In genomic region chr7:130227883-130228575, GRCh38 we compare ENCODE assay signal across 1 cellular context.
TF ChIP-seq lines count a peak whose summit lies in the region.

No MANE protein-coding gene starts in this region.

TF ChIP-seq in HepG2, 621 proteins besides CTCF, POLR2A, EP300 and RAD21:
- TF ChIP-seq CHD4 (IDR thresholded peaks at IDR 0.05; ENCODE audit: borderline replicate concordance, low read length) (no peak), HOXA5 (CRISPR knock-in tag; IDR thresholded peaks at IDR 0.05) (no peak), ZNF138 (CRISPR knock-in tag; IDR thresholded peaks at IDR 0.05; ENCODE audit: low read depth) (no peak), SNAPC2 (CRISPR knock-in tag; IDR thresholded peaks at IDR 0.05) (no peak), CREM (IDR thresholded peaks at IDR 0.05) (no peak), CREM (CRISPR knock-in tag; IDR thresholded peaks at IDR 0.05) (no peak), POLR2AphosphoS5 (IDR thresholded peaks at IDR 0.05; ENCODE audit: low read depth, low read length) (no peak), ZFP62 (CRISPR knock-in tag; IDR thresholded peaks at IDR 0.05) (no peak), HDAC6 (IDR thresholded peaks at IDR 0.05; ENCODE audit: low read depth, low read length) (no peak), ZSCAN22 (CRISPR knock-in tag; IDR thresholded peaks at IDR 0.05) (no peak), ZNF362 (CRISPR knock-in tag; IDR thresholded peaks at IDR 0.05; ENCODE audit: borderline replicate concordance) (peak; percentile 70; the same call in 1 of the 2 replicates), PREB (CRISPR knock-in tag; IDR thresholded peaks at IDR 0.05) (no peak), PAXIP1 (CRISPR knock-in tag; conservative IDR thresholded peaks at IDR 0.05) (0 out of 2 replicates have a peak, but pooled peaks have one; percentile 19), SIX4 (CRISPR knock-in tag; IDR thresholded peaks at IDR 0.05) (no peak), STAT5B (CRISPR knock-in tag; IDR thresholded peaks at IDR 0.05) (no peak), PHF8 (CRISPR knock-in tag; IDR thresholded peaks at IDR 0.05) (no peak), KLF6 (CRISPR knock-in tag; IDR thresholded peaks at IDR 0.05) (no peak), SOX5 (CRISPR knock-in tag; IDR thresholded peaks at IDR 0.05; ENCODE audit: borderline replicate concordance) (peak; percentile 68; the same call in 1 of the 2 replicates), SIN3A (IDR thresholded peaks at IDR 0.05; ENCODE audit: borderline replicate concordance, low read depth, low read length) (no peak), SOX13 (IDR thresholded peaks at IDR 0.05) (no peak), SOX13 (CRISPR knock-in tag; conservative IDR thresholded peaks at IDR 0.05 in 1 of 2, IDR thresholded peaks at IDR 0.05 in 1 of 2) (peak in 1 of 2 experiments; percentile 66; a peak in 2 of 4 replicates), ZNF263 (CRISPR knock-in tag; IDR thresholded peaks at IDR 0.05) (no peak), FOXP1 (IDR thresholded peaks at IDR 0.05) (no peak), FOXP1 (CRISPR knock-in tag; IDR thresholded peaks at IDR 0.05) (no peak; the same call in 1 of the 2 replicates), FOXA3 (CRISPR knock-in tag; IDR thresholded peaks at IDR 0.05) (peak; percentile 43; the same call in 1 of the 2 replicates), ZFY (CRISPR knock-in tag; IDR thresholded peaks at IDR 0.05) (no peak), ZNF331 (CRISPR knock-in tag; IDR thresholded peaks at IDR 0.05) (no peak), ZNF136 (CRISPR knock-in tag; IDR thresholded peaks at IDR 0.05; ENCODE audit: low read depth) (no peak), RBFOX2 (IDR thresholded peaks at IDR 0.05; ENCODE audit: low read depth, low read length) (no peak), FOXA1 (IDR thresholded peaks at IDR 0.05) (no peak), FOXA1 (CRISPR knock-in tag; IDR thresholded peaks at IDR 0.05) (0 out of 2 replicates have a peak, but pooled peaks have one; percentile 15), CBX1 (IDR thresholded peaks at IDR 0.05; ENCODE audit: low read depth) (no peak), CBX5 (CRISPR knock-in tag; IDR thresholded peaks at IDR 0.05; ENCODE audit: borderline replicate concordance) (no peak), ZNF740 (CRISPR knock-in tag; IDR thresholded peaks at IDR 0.05) (no peak), MTF2 (CRISPR knock-in tag; IDR thresholded peaks at IDR 0.05; ENCODE audit: borderline replicate concordance) (no peak), RXRA (CRISPR knock-in tag; IDR thresholded peaks at IDR 0.05) (no peak), NFRKB (IDR thresholded peaks at IDR 0.05) (no peak), ZNF383 (CRISPR knock-in tag; IDR thresholded peaks at IDR 0.05; ENCODE audit: borderline replicate concordance) (no peak), ZXDC (CRISPR knock-in tag; IDR thresholded peaks at IDR 0.05) (no peak), ATF7 (IDR thresholded peaks at IDR 0.05) (no peak), ATF7 (CRISPR knock-in tag; IDR thresholded peaks at IDR 0.05) (no peak), ZNF253 (CRISPR knock-in tag; IDR thresholded peaks at IDR 0.05; ENCODE audit: borderline replicate concordance) (no peak), ARID3A (IDR thresholded peaks at IDR 0.05; ENCODE audit: low read depth, low read length) (0 out of 2 replicates have a peak, but pooled peaks have one; percentile 40), HOXD1 (CRISPR knock-in tag; IDR thresholded peaks at IDR 0.05) (no peak), GZF1 (CRISPR knock-in tag; IDR thresholded peaks at IDR 0.05) (no peak), FOXK1 (CRISPR knock-in tag; IDR thresholded peaks at IDR 0.05; ENCODE audit: borderline replicate concordance, low read depth) (no peak), SP2 (CRISPR knock-in tag; IDR thresholded peaks at IDR 0.05) (no peak), ZNF382 (CRISPR knock-in tag; IDR thresholded peaks at IDR 0.05; ENCODE audit: borderline replicate concordance) (no peak), KLF16 (CRISPR knock-in tag; IDR thresholded peaks at IDR 0.05) (no peak), CBX2 (IDR thresholded peaks at IDR 0.05; ENCODE audit: low read depth, low read length) (no peak), CBX2 (CRISPR knock-in tag; IDR thresholded peaks at IDR 0.05; ENCODE audit: low read depth) (no peak), SATB2 (CRISPR knock-in tag; IDR thresholded peaks at IDR 0.05) (no peak), ZNF619 (CRISPR knock-in tag; IDR thresholded peaks at IDR 0.05) (no peak), TP53 (CRISPR knock-in tag; conservative IDR thresholded peaks at IDR 0.05) (no peak), ZFP91 (CRISPR knock-in tag; IDR thresholded peaks at IDR 0.05; ENCODE audit: borderline replicate concordance) (no peak), KAT7 (CRISPR knock-in tag; IDR thresholded peaks at IDR 0.05; ENCODE audit: borderline replicate concordance) (no peak), EED (CRISPR knock-in tag; IDR thresholded peaks at IDR 0.05) (no peak), PCBP1 (IDR thresholded peaks at IDR 0.05; ENCODE audit: borderline replicate concordance, low read depth, low read length) (no peak), NCOR1 (IDR thresholded peaks at IDR 0.05; ENCODE audit: borderline replicate concordance, low read length) (peak; percentile 35; the same call in 1 of the 2 replicates), PAX8 (CRISPR knock-in tag; IDR thresholded peaks at IDR 0.05; ENCODE audit: borderline replicate concordance) (no peak), MXD1 (CRISPR knock-in tag; IDR thresholded peaks at IDR 0.05) (no peak), ATM (IDR thresholded peaks at IDR 0.05; ENCODE audit: borderline replicate concordance) (no peak), SSRP1 (CRISPR knock-in tag; IDR thresholded peaks at IDR 0.05) (no peak), AKAP8 (CRISPR knock-in tag; IDR thresholded peaks at IDR 0.05) (no peak), FOXC1 (CRISPR knock-in tag; IDR thresholded peaks at IDR 0.05; ENCODE audit: borderline replicate concordance) (no peak), KMT2A (CRISPR knock-in tag; IDR thresholded peaks at IDR 0.05) (no peak), ZNF282 (IDR thresholded peaks at IDR 0.05; ENCODE audit: partially characterized antibody) (no peak), ESRRA (CRISPR knock-in tag; IDR thresholded peaks at IDR 0.05; ENCODE audit: low read depth) (no peak), PAF1 (CRISPR knock-in tag; IDR thresholded peaks at IDR 0.05) (no peak)
